In the genomic region with DNA sequence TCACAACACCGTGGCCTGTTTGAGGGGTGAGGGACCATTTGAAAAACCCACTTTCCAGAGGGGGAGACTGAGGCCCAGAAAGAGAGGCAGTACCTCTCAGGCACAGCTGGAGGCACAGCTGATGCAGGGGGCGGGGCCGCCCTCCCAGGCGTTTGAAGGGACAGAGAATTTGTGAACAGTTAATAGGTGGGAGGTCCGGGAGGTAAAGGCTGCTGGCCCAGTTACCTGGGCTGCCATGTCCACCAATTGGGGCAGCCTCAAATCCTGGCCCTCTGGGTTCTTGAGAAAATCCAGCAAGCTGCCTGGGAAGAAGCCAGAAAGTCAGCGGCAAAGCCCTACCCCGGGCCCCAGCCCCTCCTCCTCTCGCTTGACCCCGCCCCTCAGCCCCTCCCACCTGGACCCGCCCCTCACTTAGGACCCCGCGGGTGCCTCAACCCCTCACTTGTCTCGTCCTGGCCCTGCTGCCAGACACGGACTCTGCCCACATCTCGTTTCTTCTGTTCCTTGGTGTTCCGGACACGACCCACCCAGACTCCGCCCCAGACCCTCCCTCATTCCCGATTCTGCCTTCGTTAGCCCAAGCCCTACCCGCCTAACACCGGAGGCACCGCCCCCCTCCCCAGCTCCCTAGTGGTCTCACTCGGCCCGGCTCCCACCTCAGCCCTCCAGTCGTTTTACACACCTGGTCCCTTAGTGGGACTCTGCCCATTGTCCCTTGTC, we compare ENCODE assay signal across 12 cellular contexts. TPM values are rescaled to one million over a fixed set of nuclear protein-coding genes. Genes with fewer than 3 reads are reported as not detected.
DNase-seq lines count a peak whose midpoint lies in the region; TF ChIP-seq lines count a peak whose summit lies in the region.
"Had no signal": no experiment of that assay in that cellular context is flagged by ENCODE, and none has a peak within 500 bp of the region (broad histone marks: within the 10 kb centered on the region; RNA-seq: fewer than 3 reads in every experiment).

No MANE protein-coding gene starts in this region.

- H3K36me3 ChIP-seq in KOPT-K1 (ENCODE audit: insufficient read depth, low read length), result no peaks in the 10 kb centered on the region
- H3K36me3 ChIP-seq in hepatocyte (replicated peaks; ENCODE audit: insufficient read depth, low read depth), result no peaks in the 10 kb centered on the region

- peak overlapping the region; percentile 40 for H2AFZ ChIP-seq in hepatocyte

- no peaks in the 10 kb centered on the region for H3K27me3 ChIP-seq in hepatocyte

- peak overlapping the region; percentile 72 for H3K4me2 ChIP-seq in hepatocyte

- no peak overlapping the region for H3K27ac Mint-ChIP-seq in progenitor cell of endocrine pancreas

- DNase-seq in hepatocyte (ENCODE audit: low spot score) (no peak), progenitor cell of endocrine pancreas (ENCODE audit: low spot score, unreplicated experiment) (no peak)
- no peak for DNase-seq in stimulated activated naive CD4-positive, alpha-beta T cell treated with Interleukin-2 at 50 U/mL for 16 hours (lab: John Stamatoyannopoulos, UW)
- no peak for DNase-seq in activated CD4-positive, alpha-beta T cell treated with anti-CD3 and anti-CD28 coated beads for 1 hour
- DNase-seq: activated CD4-positive, alpha-beta T cell treated with anti-CD3 and anti-CD28 coated beads, Interleukin-2, amount 50 U/mL, for 1 hour; activated naive CD4-positive, alpha-beta T cell; Caco-2; NCI-H524 treated with DMSO at 0.1 percent for 48 hours; nucleus accumbens had no signal

- no peak overlapping the region for H3K4me3 ChIP-seq in hepatocyte

- peak overlapping the region; percentile 73 for H3K4me3 Mint-ChIP-seq in progenitor cell of endocrine pancreas (ENCODE audit: low read depth)

- TF ChIP-seq CTCF in hepatocyte (IDR thresholded peaks at IDR 0.05; ENCODE audit: poor library complexity) (no peak), progenitor cell of endocrine pancreas (IDR thresholded peaks at IDR 0.05; ENCODE audit: unreplicated experiment) (no peak)

- H3K9me3 Mint-ChIP-seq in progenitor cell of endocrine pancreas (ENCODE audit: low read depth), result no peaks in the 10 kb centered on the region

- H3K79me2 ChIP-seq in hepatocyte, result no peaks in the 10 kb centered on the region

- H3K9me3 ChIP-seq in KOPT-K1 (ENCODE audit: insufficient read depth, low read length, poor library complexity, severe bottlenecking) (no peaks in the 10 kb centered on the region), hepatocyte (ENCODE audit: low read depth) (no peaks in the 10 kb centered on the region)
- H3K9me3 ChIP-seq: Caco-2 had no signal

- peaks cover 5% of the 10 kb centered on the region for H3K4me1 Mint-ChIP-seq in progenitor cell of endocrine pancreas (ENCODE audit: low read depth)

- peaks cover 33% of the 10 kb centered on the region for H3K27me3 Mint-ChIP-seq in progenitor cell of endocrine pancreas

- peak overlapping the region; percentile 72 for H3K27ac ChIP-seq in KOPT-K1 (ENCODE audit: low read depth, low read length, poor library complexity, severe bottlenecking)
- H3K27ac ChIP-seq in hepatocyte, result no peak overlapping the region

- H3K9me2 ChIP-seq in hepatocyte (replicated peaks; ENCODE audit: insufficient read depth), result no peaks in the 10 kb centered on the region

- 33% methylated on average over 9 of the region's 26 CpGs for WGBS in hepatocyte (ENCODE audit: low lambda C conversion rate, missing lambda C conversion rate)

- peaks cover 6% of the 10 kb centered on the region for H3K4me1 ChIP-seq in hepatocyte (ENCODE audit: insufficient read depth)
- H3K4me1 ChIP-seq: Caco-2 had no signal

- no peaks in the 10 kb centered on the region for H4K20me1 ChIP-seq in hepatocyte (ENCODE audit: insufficient read depth, poor library complexity, severe bottlenecking)

- H3K36me3 Mint-ChIP-seq in progenitor cell of endocrine pancreas (ENCODE audit: insufficient read depth), result no peaks in the 10 kb centered on the region

RNA-seq across cellular contexts. Expression of a gene that starts 10.8 kb away (rescaled TPM):
- total RNA-seq in hepatocyte (6.7 and 13.3 TPM in 2 replicates), progenitor cell of endocrine pancreas (53.3 and 56.3 TPM in 2 replicates)
- 12.2 and 14.4 TPM in 2 replicates for polyA plus RNA-seq in hepatocyte

RNA-seq across cellular contexts. Expression of a gene that starts 20.2 kb away (rescaled TPM):
- total RNA-seq in hepatocyte, result 0.28 and 0.73 TPM in 2 replicates
- 0.28 TPM in 1 of 2 replicates, not detected in the other for polyA plus RNA-seq in hepatocyte
- total RNA-seq in progenitor cell of endocrine pancreas, result not detected in 2 replicates
- total RNA-seq: Caco-2, H4, SK-MEL-5 had no signal

RNA-seq across cellular contexts. Expression of a gene that starts 57.2 kb away (rescaled TPM):
- 94.3 and 114 TPM in 2 replicates for total RNA-seq in hepatocyte
- 194 and 230 TPM in 2 replicates for polyA plus RNA-seq in hepatocyte
- 4.4 and 5.7 TPM in 2 replicates for total RNA-seq in progenitor cell of endocrine pancreas

Comparison
In these comparisons a context has a peak if more than half of its experiments do, and no peak if none do; other contexts are left out.
1. RNA of a gene that starts 57.2 kb away (total RNA-seq): 94.3 to 114 TPM in hepatocyte; 4.4 to 5.7 TPM in progenitor cell of endocrine pancreas; every median in the first group is over 10 times any median in the second.